21 cellular contexts compared by ENCODE assay signal in the genomic region with DNA sequence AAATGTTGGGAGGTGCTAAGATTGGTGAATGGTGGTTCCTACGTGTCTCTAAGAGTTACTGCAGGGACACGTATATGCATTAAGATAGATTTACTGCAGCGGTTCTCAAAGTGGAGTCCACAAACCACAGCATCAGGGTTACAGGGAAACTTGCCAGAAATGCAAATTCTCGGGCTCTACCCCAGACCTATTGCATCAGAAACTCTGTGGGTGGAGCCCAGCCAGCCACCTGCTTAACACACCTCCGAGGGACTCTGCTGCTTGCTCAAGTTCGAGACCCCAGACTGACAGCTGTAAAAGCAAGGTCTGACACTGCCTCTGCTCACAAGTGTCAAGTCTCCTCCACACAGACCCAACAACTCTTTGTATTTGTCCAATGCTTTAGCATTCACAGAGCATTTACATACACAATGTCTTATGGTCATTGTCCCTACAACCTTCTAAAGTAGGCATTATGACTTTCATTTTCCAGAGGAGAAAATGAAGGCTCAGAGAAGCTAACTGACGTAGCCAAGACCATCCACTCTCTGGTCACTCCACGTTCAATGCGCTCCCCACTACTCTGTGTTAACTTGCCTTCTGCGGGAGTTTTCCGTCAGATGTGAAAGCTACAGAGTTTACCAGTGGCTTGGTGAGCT. TPM values are rescaled to one million over a fixed set of nuclear protein-coding genes. Genes with fewer than 3 reads are reported as not detected.
DNase-seq lines count a peak whose midpoint lies in the region; ATAC-seq, FAIRE-seq and TF ChIP-seq lines count a peak whose summit lies in the region.
"Had no signal": no experiment of that assay in that cellular context is flagged by ENCODE, and none has a peak within 500 bp of the region (broad histone marks: within the 10 kb centered on the region; RNA-seq: fewer than 3 reads in every experiment).

No MANE protein-coding gene starts in this region.

- 72% methylated on average over 6 of the region's 11 CpGs for WGBS in right lobe of liver (ENCODE audit: insufficient coverage, low coverage, low lambda C conversion rate, missing lambda C conversion rate)
- WGBS in HepG2 (ENCODE audit: low lambda C conversion rate): 64% methylated on average over 10 of the region's 11 CpGs

- no peak overlapping the region for H3K27ac Mint-ChIP-seq in activated naive CD8-positive, alpha-beta T cell treated with anti-CD3 and anti-CD28 coated beads, Interleukin-2, amount 50 U/mL, for 24 hours
- no peak overlapping the region for H3K27ac Mint-ChIP-seq in type B pancreatic cell
- H3K27ac Mint-ChIP-seq: brain; CD8-positive, alpha-beta memory T cell; dendritic cell treated with granulocyte-macrophage colony-stimulating factor and Interleukin-4, amounts not matched to agents 40 ng/mL and 50 ng/mL, for 4 days had no signal

- TF ChIP-seq CTCF in right lobe of liver (IDR thresholded peaks at IDR 0.05) (no peak), HepG2 (CRISPR knock-in tag; IDR thresholded peaks at IDR 0.05) (no peak), NB4 (IDR thresholded peaks at IDR 0.05; ENCODE audit: low read depth, low read length) (no peak), type B pancreatic cell (conservative IDR thresholded peaks at IDR 0.05) (no peak)

- no peaks in the 10 kb centered on the region for H3K27me3 ChIP-seq in right lobe of liver
- H3K27me3 ChIP-seq in HepG2 (ENCODE audit: control insufficient read depth in 1 of 2, insufficient read depth in 2 of 2, low read length in 2 of 2): no peaks in the 10 kb centered on the region
- H3K27me3 ChIP-seq: SJSA1, stomach, uterus had no signal

- peaks cover 57% of the 10 kb centered on the region for H3K27me3 Mint-ChIP-seq in activated naive CD8-positive, alpha-beta T cell treated with anti-CD3 and anti-CD28 coated beads, Interleukin-2, amount 50 U/mL, for 24 hours
- no peaks in the 10 kb centered on the region for H3K27me3 Mint-ChIP-seq in type B pancreatic cell

- in situ Hi-C loops in HepG2 (cut with HindIII; ENCODE audit: extremely low pct_ligation_motif_present, low pct_unique_long_range_greater_than_20kb): no loop called here

- peak in 3 of 4 donors; percentile 31 to 67 (median 57) for ATAC-seq in right lobe of liver
- ATAC-seq in HepG2: no peak
- peak; percentile 14 for ATAC-seq in activated naive CD8-positive, alpha-beta T cell treated with anti-CD3 and anti-CD28 coated beads, Interleukin-2, amount 50 U/mL, for 24 hours

- H4K20me1 ChIP-seq in HepG2 (ENCODE audit: insufficient read depth, low read length): no peaks in the 10 kb centered on the region

- TF ChIP-seq POLR2A in right lobe of liver (IDR thresholded peaks at IDR 0.05) (no peak), HepG2 (IDR thresholded peaks at IDR 0.05; ENCODE audit: insufficient read depth in 1 of 2, low read depth in 2 of 2, low read length in 2 of 2) (no peak), NB4 (IDR thresholded peaks at IDR 0.05; ENCODE audit: extremely low read depth, insufficient read length) (no peak)

- H3K9me3 ChIP-seq in right lobe of liver (no peaks in the 10 kb centered on the region), HepG2 (ENCODE audit: low read length) (no peaks in the 10 kb centered on the region)
- H3K9me3 ChIP-seq: SJSA1, stomach, uterus had no signal

- H3K4me3 Mint-ChIP-seq in activated naive CD8-positive, alpha-beta T cell treated with anti-CD3 and anti-CD28 coated beads, Interleukin-2, amount 50 U/mL, for 24 hours: no peak overlapping the region
- no peak overlapping the region for H3K4me3 Mint-ChIP-seq in type B pancreatic cell
- H3K4me3 Mint-ChIP-seq: brain; CD8-positive, alpha-beta memory T cell; dendritic cell treated with granulocyte-macrophage colony-stimulating factor and Interleukin-4, amounts not matched to agents 40 ng/mL and 50 ng/mL, for 4 days had no signal

- H3K9me3 Mint-ChIP-seq in activated naive CD8-positive, alpha-beta T cell treated with anti-CD3 and anti-CD28 coated beads, Interleukin-2, amount 50 U/mL, for 24 hours: no peaks in the 10 kb centered on the region
- H3K9me3 Mint-ChIP-seq in type B pancreatic cell: peaks cover 5% of the 10 kb centered on the region
- H3K9me3 Mint-ChIP-seq: brain; CD8-positive, alpha-beta memory T cell; dendritic cell treated with granulocyte-macrophage colony-stimulating factor and Interleukin-4, amounts not matched to agents 40 ng/mL and 50 ng/mL, for 4 days had no signal

- DNase-seq in right lobe of liver (peak in 1 of 3 donors; percentile 59), HepG2 (ENCODE audit: low spot score) (no peak), NB4 (ENCODE audit: low read depth) (peak; percentile 11), Kasumi-1 (lab: John Stamatoyannopoulos, UW) (no peak), type B pancreatic cell (ENCODE audit: extremely low spot score, unreplicated experiment) (no peak), NCI-H2171 (lab: John Stamatoyannopoulos, UW) (no peak)
- no peak for DNase-seq in activated naive CD8-positive, alpha-beta T cell treated with anti-CD3 and anti-CD28 coated beads, Interleukin-2, amount 50 U/mL, for 24 hours
- no peak for DNase-seq in activated effector memory CD4-positive, alpha-beta T cell treated with Interleukin-2 at 50 U/mL for 16 hours
- DNase-seq: activated CD4-positive, alpha-beta T cell treated with anti-CD3 and anti-CD28 coated beads for 48 hours; activated naive CD4-positive, alpha-beta T cell treated with anti-CD3 and anti-CD28 coated beads, Interleukin-2, amount 50 U/mL, for 16 hours; CD8-positive, alpha-beta memory T cell; midbrain; NCI-H2227 treated with DMSO at 0.1 percent for 48 hours; stomach; T-helper 9 cell; uterus had no signal

- H3K4me1 ChIP-seq in right lobe of liver (no peaks in the 10 kb centered on the region), HepG2 (ENCODE audit: insufficient read depth, low read length) (no peaks in the 10 kb centered on the region)
- H3K4me1 ChIP-seq: stomach, uterus had no signal

- no peak overlapping the region for H3K27ac ChIP-seq in right lobe of liver
- H3K27ac ChIP-seq in HepG2 (ENCODE audit: extremely low read length, insufficient read depth, low read length): no peak overlapping the region
- H3K27ac ChIP-seq: epithelial cell of prostate, SJSA1, stomach, uterus had no signal

- no peak for TF ChIP-seq RAD21 in HepG2 (CRISPR knock-in tag; IDR thresholded peaks at IDR 0.05)

- H3K36me3 Mint-ChIP-seq in activated naive CD8-positive, alpha-beta T cell treated with anti-CD3 and anti-CD28 coated beads, Interleukin-2, amount 50 U/mL, for 24 hours (ENCODE audit: low read depth): no peaks in the 10 kb centered on the region
- H3K36me3 Mint-ChIP-seq in type B pancreatic cell: no peaks in the 10 kb centered on the region
- H3K36me3 Mint-ChIP-seq: brain; CD8-positive, alpha-beta memory T cell had no signal

- intact Hi-C loops in right lobe of liver (cut with DNase I): no loop called here
- intact Hi-C loops in HepG2 (cut with micrococcal nuclease; ENCODE audit: unreplicated experiment): no loop called here

- TF ChIP-seq EP300 in HepG2 (IDR thresholded peaks at IDR 0.05; ENCODE audit: low read depth in 2 of 2, low read length in 2 of 2) (no peak), HepG2 (CRISPR knock-in tag; IDR thresholded peaks at IDR 0.05; ENCODE audit: borderline replicate concordance) (no peak)

- CTCF ChIA-PET in HepG2 (lab: Yijun Ruan, JAX; ENCODE audit: low intra/inter-chr PET ratio, low total read pairs): no interaction called here

- H3K4me2 ChIP-seq in HepG2 (ENCODE audit: low read depth, low read length): no peak overlapping the region

- H3K4me3 ChIP-seq in right lobe of liver (no peak overlapping the region), HepG2 (replicated peaks in 1 of 3; ENCODE audit: insufficient read depth in 1 of 3, low read depth in 2 of 3, low read length in 3 of 3) (no peak overlapping the region), NB4 (ENCODE audit: low read depth, low read length) (no peak overlapping the region)
- H3K4me3 ChIP-seq: SJSA1, stomach, uterus had no signal

- H3K4me1 Mint-ChIP-seq in activated naive CD8-positive, alpha-beta T cell treated with anti-CD3 and anti-CD28 coated beads, Interleukin-2, amount 50 U/mL, for 24 hours: peaks cover 13% of the 10 kb centered on the region
- peaks cover 8% of the 10 kb centered on the region for H3K4me1 Mint-ChIP-seq in type B pancreatic cell (ENCODE audit: unreplicated experiment)
- H3K4me1 Mint-ChIP-seq: brain had no signal

- no TSS peak for BruUV-seq in HepG2 (replicated peaks; lab: Mats Ljungman, UMichigan)

- H3K79me2 ChIP-seq in HepG2 (ENCODE audit: insufficient read depth, low read length): no peaks in the 10 kb centered on the region

- no peak overlapping the region for H2AFZ ChIP-seq in HepG2 (ENCODE audit: low read length)

- H3K36me3 ChIP-seq in right lobe of liver: no peaks in the 10 kb centered on the region
- no peaks in the 10 kb centered on the region for H3K36me3 ChIP-seq in HepG2 (replicated peaks in 1 of 2; ENCODE audit: control insufficient read depth in 1 of 2, insufficient read depth in 2 of 2, low read length in 2 of 2)
- H3K36me3 ChIP-seq: SJSA1, stomach, uterus had no signal

- POLR2A ChIA-PET in HepG2 (lab: Yijun Ruan, JAX): no interaction called here

- no peak overlapping the region for H3K9ac ChIP-seq in HepG2 (ENCODE audit: insufficient read depth, low read depth, low read length)

- no peak for FAIRE-seq in HepG2 (lab: Jason Lieb, UNC)

RNA-seq across cellular contexts. Expression of gene HSD17B3, which starts 48.8 kb away (rescaled TPM):
- total RNA-seq in right lobe of liver: 1 to 10 TPM in 4 of 6 experiments, not detected in 2; 1.8 to 4.4 (median 3.1) TPM
- total RNA-seq in HepG2 (2016; rRNA removed; fragmentation: Illumina TruSeq; extraction: Trizol): not detected in 2 replicates
- total RNA-seq in HepG2 (2016; cell fraction: cytosol; rRNA removed; fragmentation: Illumina TruSeq; extraction: Trizol; ENCODE audit: low read depth): not detected in 2 replicates
- total RNA-seq in HepG2 (2016; cell fraction: insoluble cytoplasmic fraction; rRNA removed; fragmentation: Illumina TruSeq; extraction: Trizol): 0.19 TPM in 1 of 2 replicates, not detected in the other
- total RNA-seq in HepG2 (2016; cell fraction: membrane; rRNA removed; fragmentation: Illumina TruSeq; extraction: Trizol): not detected in 2 replicates
- 1.1 TPM in 1 of 2 replicates, not detected in the other for total RNA-seq in HepG2 (2016; cell fraction: nucleus; rRNA removed; fragmentation: Illumina TruSeq; extraction: Trizol)
- 0.12 and 0.39 TPM in 2 replicates for polyA plus RNA-seq in HepG2 (2011; rRNA removed)
- polyA plus RNA-seq in HepG2 (2011; cell fraction: cytosol; rRNA removed): 0.08 TPM in 1 of 2 replicates, not detected in the other
- 1.2 and 1.5 TPM in 2 replicates for polyA plus RNA-seq in HepG2 (2011; cell fraction: nucleus; rRNA removed)
- polyA plus RNA-seq in HepG2 (2012): 0.54 and 0.63 TPM in 2 replicates
- polyA plus RNA-seq in HepG2 (2016; cell fraction: cytosol; fragmentation: Illumina TruSeq; extraction: Trizol; ENCODE audit: low read depth): not detected in 2 replicates
- not detected in 2 replicates for polyA plus RNA-seq in HepG2 (2016; cell fraction: insoluble cytoplasmic fraction; fragmentation: Illumina TruSeq; extraction: Trizol; ENCODE audit: low read depth)
- not detected in 2 replicates for polyA plus RNA-seq in HepG2 (2016; cell fraction: membrane; fragmentation: Illumina TruSeq; extraction: Trizol; ENCODE audit: low read depth)
- polyA plus RNA-seq in HepG2 (2016; cell fraction: nucleus; fragmentation: Illumina TruSeq; extraction: Trizol; ENCODE audit: insufficient read depth, low read depth): not detected in 2 replicates
- polyA minus RNA-seq in HepG2 (2011; rRNA and poly(A)+ RNA removed; ENCODE audit: low replicate concordance): 0.16 TPM in 1 of 2 replicates, not detected in the other
- polyA minus RNA-seq in HepG2 (2011; cell fraction: cytosol; rRNA and poly(A)+ RNA removed): not detected in 2 replicates
- 0.39 TPM in 1 of 2 replicates, not detected in the other for polyA minus RNA-seq in HepG2 (2011; cell fraction: nucleus; rRNA and poly(A)+ RNA removed)
- not detected in 2 replicates for total RNA-seq in type B pancreatic cell (ENCODE audit: low replicate concordance)
- total RNA-seq: Daoy, SJSA1 had no signal
- polyA plus RNA-seq: CD8-positive, alpha-beta memory T cell had no signal
